In genomic region chr4:152773953-152774352, GRCh38 we compare ENCODE assay signal across 7 cellular contexts. TPM values are rescaled to one million over a fixed set of nuclear protein-coding genes. Genes with fewer than 3 reads are reported as not detected.
"Had no signal": no experiment of that assay in that cellular context is flagged by ENCODE, and none has a peak within 500 bp of the region (broad histone marks: within the 10 kb centered on the region; RNA-seq: fewer than 3 reads in every experiment).

No MANE protein-coding gene starts in this region.

- H3K9me3 ChIP-seq: HAP-1 had no signal

- H3K27ac ChIP-seq: GM23248 had no signal

- H3K4me3 ChIP-seq: GM23248, HAP-1 had no signal

- ATAC-seq: HCT116 had no signal

- H3K4me1 ChIP-seq: HAP-1 had no signal

- H3K36me3 ChIP-seq: HAP-1 had no signal

- DNase-seq: GM23248, GOT3, H7, KG1 had no signal

- H2AFZ ChIP-seq: GM23248 had no signal

- FAIRE-seq: HTR-8/SVneo had no signal

- H3K9ac ChIP-seq: GM23248 had no signal

RNA-seq across cellular contexts. Expression of gene TIGD4, which starts 5.6 kb away (rescaled TPM):
- polyA plus RNA-seq: GM23248 had no signal
